11 cellular contexts compared by ENCODE assay signal in genomic region chr7:24727165-24728120, GRCh38. TPM values are rescaled to one million over a fixed set of nuclear protein-coding genes. Genes with fewer than 3 reads are reported as not detected.
DNase-seq lines count a peak whose midpoint lies in the region; ATAC-seq, FAIRE-seq and TF ChIP-seq lines count a peak whose summit lies in the region.
"Had no signal": no experiment of that assay in that cellular context is flagged by ENCODE, and none has a peak within 500 bp of the region (broad histone marks: within the 10 kb centered on the region; RNA-seq: fewer than 3 reads in every experiment).

No MANE protein-coding gene starts in this region.

- no peaks in the 10 kb centered on the region for H3K9me2 ChIP-seq in Karpas-422 (replicated peaks; ENCODE audit: insufficient read depth, low read length)

- ATAC-seq in GM21390 (IDR thresholded peaks at IDR 0.05; ENCODE audit: unreplicated experiment): peak; percentile 82
- ATAC-seq in HG03378 (IDR thresholded peaks at IDR 0.05; ENCODE audit: unreplicated experiment): peak; percentile 75
- ATAC-seq in stimulated activated effector memory CD8-positive, alpha-beta T cell treated with anti-CD3 and anti-CD28 coated beads, Interleukin-12 subunit alpha, Interleukin-12 subunit beta, amount 100 ng/mL, for 72 hours: no peak

- no peak overlapping the region for H3K9ac ChIP-seq in Karpas-422 (ENCODE audit: low read length)

- FAIRE-seq in GM12892 (lab: Jason Lieb, UNC): peak; percentile 71
- FAIRE-seq: G401.6 had no signal

- H2AFZ ChIP-seq in Karpas-422 (ENCODE audit: low read length): no peak overlapping the region

- no peaks in the 10 kb centered on the region for H3K79me2 ChIP-seq in Karpas-422 (ENCODE audit: low read length)

- no peaks in the 10 kb centered on the region for H3K9me3 Mint-ChIP-seq in stimulated activated effector memory CD8-positive, alpha-beta T cell treated with anti-CD3 and anti-CD28 coated beads, Interleukin-12 subunit alpha, Interleukin-12 subunit beta, amount 100 ng/mL, for 72 hours

- H3K4me3 ChIP-seq in fibroblast of villous mesenchyme (ENCODE audit: low read depth, low read length) (no peak overlapping the region), Karpas-422 (ENCODE audit: low read length) (no peak overlapping the region)

- no peaks in the 10 kb centered on the region for H3K36me3 Mint-ChIP-seq in stimulated activated effector memory CD8-positive, alpha-beta T cell treated with anti-CD3 and anti-CD28 coated beads, Interleukin-12 subunit alpha, Interleukin-12 subunit beta, amount 100 ng/mL, for 72 hours

- H3K27ac ChIP-seq in Karpas-422 (ENCODE audit: low read length): no peak overlapping the region
- H3K27ac ChIP-seq: VCaP had no signal

- peaks cover 23% of the 10 kb centered on the region for H3K4me1 Mint-ChIP-seq in stimulated activated effector memory CD8-positive, alpha-beta T cell treated with anti-CD3 and anti-CD28 coated beads, Interleukin-12 subunit alpha, Interleukin-12 subunit beta, amount 100 ng/mL, for 72 hours

- H3K9me3 ChIP-seq in Karpas-422 (ENCODE audit: low read length): no peaks in the 10 kb centered on the region

- H4K20me1 ChIP-seq in Karpas-422 (ENCODE audit: insufficient read depth, low read depth, low read length): no peaks in the 10 kb centered on the region; the same call in 1 of the 2 replicates

- no peak overlapping the region for H3K4me3 Mint-ChIP-seq in stimulated activated effector memory CD8-positive, alpha-beta T cell treated with anti-CD3 and anti-CD28 coated beads, Interleukin-12 subunit alpha, Interleukin-12 subunit beta, amount 100 ng/mL, for 72 hours

- no peaks in the 10 kb centered on the region for H3K36me3 ChIP-seq in Karpas-422 (ENCODE audit: insufficient read depth, low read length)

- TF ChIP-seq POLR2A in GM12892 (IDR thresholded peaks at IDR 0.05; ENCODE audit: low read depth, low read length): no peak

- H3K27me3 ChIP-seq in Karpas-422 (ENCODE audit: low read length): no peaks in the 10 kb centered on the region

- H3K4me2 ChIP-seq in Karpas-422 (ENCODE audit: low read depth, low read length, poor library complexity, severe bottlenecking): no peak overlapping the region

- peaks cover 10% of the 10 kb centered on the region for H3K4me1 ChIP-seq in Karpas-422 (ENCODE audit: low read length)

- DNase-seq in GM12892 (ENCODE audit: insufficient read length) (peak; percentile 48), fibroblast of villous mesenchyme (ENCODE audit: low read depth) (peak; percentile 69), kidney tubule cell (ENCODE audit: low spot score) (no peak), Karpas-422 (no peak)
- DNase-seq in stimulated activated effector memory CD8-positive, alpha-beta T cell treated with anti-CD3 and anti-CD28 coated beads, Interleukin-12 subunit alpha, Interleukin-12 subunit beta, amount 100 ng/mL, for 72 hours (ENCODE audit: low spot score in 2 of 2): no peak
- DNase-seq in activated naive CD4-positive, alpha-beta T cell treated with anti-CD3 and anti-CD28 coated beads, Interleukin-2, amount 50 U/mL, for 16 hours: no peak
- DNase-seq: NCI-H1417 had no signal

- H3K27ac Mint-ChIP-seq in stimulated activated effector memory CD8-positive, alpha-beta T cell treated with anti-CD3 and anti-CD28 coated beads, Interleukin-12 subunit alpha, Interleukin-12 subunit beta, amount 100 ng/mL, for 72 hours: no peak overlapping the region

- no peak for TF ChIP-seq CTCF in fibroblast of villous mesenchyme (IDR thresholded peaks at IDR 0.05; ENCODE audit: insufficient read depth, low read depth, low read length)

RNA-seq across cellular contexts. Expression of gene GSDME, which starts 29.8 kb away (rescaled TPM):
- 190 TPM for polyA plus RNA-seq in GM12892 (2012; ENCODE audit: missing spikeins)
- 46.4 and 70.8 TPM in 2 replicates for total RNA-seq in fibroblast of villous mesenchyme
- 6.0 and 9.8 TPM in 2 replicates for total RNA-seq in Karpas-422 (2014; rRNA removed; shearing (Covaris generic); ENCODE audit: low replicate concordance)

Comparison
In these comparisons a context has a peak if more than half of its experiments do, and no peak if none do; other contexts are left out.
1. DNase-seq: peak in GM12892 (single experiment) and fibroblast of villous mesenchyme (single experiment); none in stimulated activated effector memory CD8-positive, alpha-beta T cell treated with anti-CD3 and anti-CD28 coated beads, Interleukin-12 subunit alpha, Interleukin-12 subunit beta, amount 100 ng/mL, for 72 hours (0 of 2), activated naive CD4-positive, alpha-beta T cell treated with anti-CD3 and anti-CD28 coated beads, Interleukin-2, amount 50 U/mL, for 16 hours (single experiment), kidney tubule cell (single experiment) and Karpas-422 (single experiment).